Comparison of ENCODE assay signal across 1 cellular context in the genomic region with DNA sequence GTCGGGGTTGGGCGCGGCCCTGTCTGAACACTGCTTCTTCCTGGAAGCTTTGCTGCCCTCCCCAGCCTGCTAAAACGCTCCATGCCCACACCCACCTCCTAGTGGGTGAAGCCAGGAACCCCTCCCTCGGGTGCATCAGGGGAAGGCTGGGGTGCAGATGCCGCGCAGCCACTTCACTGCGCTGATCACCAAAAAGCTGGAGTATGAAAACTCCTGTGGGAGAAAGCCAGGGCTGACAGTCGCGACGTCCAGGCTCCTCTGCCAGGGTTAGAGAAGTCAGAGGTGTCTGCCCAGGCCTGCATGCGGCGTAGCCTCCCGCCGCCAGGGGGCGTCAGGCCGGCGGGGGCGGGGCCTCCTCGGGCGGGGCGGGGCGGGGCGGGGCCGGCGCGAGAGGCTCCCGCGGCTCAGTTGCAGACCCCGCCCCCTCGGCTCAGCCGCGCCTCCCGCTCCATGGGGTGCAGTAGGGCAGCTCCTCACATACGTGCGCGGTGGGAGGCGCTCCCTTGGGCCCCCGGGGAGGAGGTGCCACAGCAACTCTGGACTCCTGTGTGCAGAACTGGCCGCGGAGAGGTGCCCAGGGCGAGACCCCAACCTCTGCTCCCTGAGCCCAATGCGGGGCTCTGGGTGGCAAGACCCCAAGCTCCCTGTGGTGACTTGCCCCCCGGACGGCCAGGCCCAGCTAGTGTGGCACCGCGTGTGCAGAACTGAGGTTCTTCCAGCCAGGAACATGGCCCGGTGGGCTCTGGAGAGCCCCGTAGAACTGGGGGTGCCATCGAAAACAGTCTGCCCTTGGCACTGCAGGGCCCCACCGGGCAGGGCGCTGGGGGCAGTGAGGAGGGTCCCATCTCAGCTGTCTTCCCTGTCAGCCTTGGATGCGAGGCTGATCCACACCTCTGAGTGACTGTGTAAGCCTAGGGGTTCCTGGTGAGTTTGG.
TF ChIP-seq lines count a peak whose summit lies in the region.

No MANE protein-coding gene starts in this region.

TF ChIP-seq in K562, 482 proteins besides CTCF, POLR2A, EP300 and RAD21 (continued from another document and continues in another):
- TF ChIP-seq, protein P1, sequence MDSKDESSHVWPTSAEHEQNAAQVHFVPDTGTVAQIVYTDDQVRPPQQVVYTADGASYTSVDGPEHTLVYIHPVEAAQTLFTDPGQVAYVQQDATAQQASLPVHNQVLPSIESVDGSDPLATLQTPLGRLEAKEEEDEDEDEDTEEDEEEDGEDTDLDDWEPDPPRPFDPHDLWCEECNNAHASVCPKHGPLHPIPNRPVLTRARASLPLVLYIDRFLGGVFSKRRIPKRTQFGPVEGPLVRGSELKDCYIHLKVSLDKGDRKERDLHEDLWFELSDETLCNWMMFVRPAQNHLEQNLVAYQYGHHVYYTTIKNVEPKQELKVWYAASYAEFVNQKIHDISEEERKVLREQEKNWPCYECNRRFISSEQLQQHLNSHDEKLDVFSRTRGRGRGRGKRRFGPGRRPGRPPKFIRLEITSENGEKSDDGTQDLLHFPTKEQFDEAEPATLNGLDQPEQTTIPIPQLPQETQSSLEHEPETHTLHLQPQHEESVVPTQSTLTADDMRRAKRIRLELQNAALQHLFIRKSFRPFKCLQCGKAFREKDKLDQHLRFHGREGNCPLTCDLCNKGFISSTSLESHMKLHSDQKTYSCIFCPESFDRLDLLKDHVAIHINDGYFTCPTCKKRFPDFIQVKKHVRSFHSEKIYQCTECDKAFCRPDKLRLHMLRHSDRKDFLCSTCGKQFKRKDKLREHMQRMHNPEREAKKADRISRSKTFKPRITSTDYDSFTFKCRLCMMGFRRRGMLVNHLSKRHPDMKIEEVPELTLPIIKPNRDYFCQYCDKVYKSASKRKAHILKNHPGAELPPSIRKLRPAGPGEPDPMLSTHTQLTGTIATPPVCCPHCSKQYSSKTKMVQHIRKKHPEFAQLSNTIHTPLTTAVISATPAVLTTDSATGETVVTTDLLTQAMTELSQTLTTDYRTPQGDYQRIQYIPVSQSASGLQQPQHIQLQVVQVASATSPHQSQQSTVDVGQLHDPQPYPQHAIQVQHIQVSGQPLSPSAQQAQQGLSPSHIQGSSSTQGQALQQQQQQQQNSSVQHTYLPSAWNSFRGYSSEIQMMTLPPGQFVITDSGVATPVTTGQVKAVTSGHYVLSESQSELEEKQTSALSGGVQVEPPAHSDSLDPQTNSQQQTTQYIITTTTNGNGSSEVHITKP (IDR thresholded peaks at IDR 0.05; ENCODE audit: partially characterized antibody): no peak
- TF ChIP-seq E2F4 (CRISPR knock-in tag; IDR thresholded peaks at IDR 0.05; ENCODE audit: low read depth) (no peak), SP1 (CRISPR knock-in tag; IDR thresholded peaks at IDR 0.05) (0 out of 2 replicates have a peak, but pooled peaks have one; percentile 67), VEZF1 (CRISPR knock-in tag; IDR thresholded peaks at IDR 0.05) (peak; percentile 52; the same call in 1 of the 2 replicates), PREB (CRISPR knock-in tag; IDR thresholded peaks at IDR 0.05) (no peak), E2F3 (CRISPR knock-in tag; IDR thresholded peaks at IDR 0.05) (no peak), MYNN (IDR thresholded peaks at IDR 0.05) (peak; percentile 59), MYNN (CRISPR knock-in tag; IDR thresholded peaks at IDR 0.05) (no peak), FOXP1 (CRISPR knock-in tag; IDR thresholded peaks at IDR 0.05) (no peak), TCF7 (IDR thresholded peaks at IDR 0.05; ENCODE audit: borderline replicate concordance) (no peak), CHD1 (IDR thresholded peaks at IDR 0.05; ENCODE audit: low read length) (peak; percentile 89), ILF3 (IDR thresholded peaks at IDR 0.05; ENCODE audit: borderline replicate concordance) (no peak), CHCHD3 (CRISPR knock-in tag; IDR thresholded peaks at IDR 0.05) (no peak), CTCFL (IDR thresholded peaks at IDR 0.05; ENCODE audit: borderline replicate concordance, insufficient read depth, low read depth, low read length, poor library complexity, severe bottlenecking) (peak; percentile 93), HMGN3 (IDR thresholded peaks at IDR 0.05; ENCODE audit: borderline replicate concordance, extremely low read depth, insufficient read length, low read depth, low read length) (no peak), CREB1 (IDR thresholded peaks at IDR 0.05) (0 out of 2 replicates have a peak, but pooled peaks have one; percentile 27), CREB1 (CRISPR knock-in tag; IDR thresholded peaks at IDR 0.05) (peak; percentile 20; the same call in 1 of the 2 replicates), TFAM (CRISPR knock-in tag; conservative IDR thresholded peaks at IDR 0.05) (no peak), FOXJ3 (CRISPR knock-in tag; IDR thresholded peaks at IDR 0.05) (no peak), SOX6 (IDR thresholded peaks at IDR 0.05) (no peak), SAP30 (IDR thresholded peaks at IDR 0.05; ENCODE audit: borderline replicate concordance, insufficient read depth, low read depth, low read length, poor library complexity, severe bottlenecking) (peak; percentile 17), ILK (tag; IDR thresholded peaks at IDR 0.05; ENCODE audit: borderline replicate concordance, low read depth) (no peak), ELF2 (CRISPR knock-in tag; IDR thresholded peaks at IDR 0.05) (no peak), EWSR1 (IDR thresholded peaks at IDR 0.05; ENCODE audit: borderline replicate concordance, low read depth, partially characterized antibody) (no peak), NR3C1 (CRISPR knock-in tag; IDR thresholded peaks at IDR 0.05) (no peak), CHD4 (IDR thresholded peaks at IDR 0.05; ENCODE audit: insufficient read depth, insufficient replicate concordance, low read depth, low read length, poor library complexity, severe bottlenecking) (no peak), SLC30A9 (CRISPR knock-in tag; IDR thresholded peaks at IDR 0.05) (no peak), ZFP36 (IDR thresholded peaks at IDR 0.05; ENCODE audit: low read depth, low read length, partially characterized antibody) (no peak), POU5F1 (IDR thresholded peaks at IDR 0.05; ENCODE audit: borderline replicate concordance, low read depth, low read length, partially characterized antibody) (no peak), MEIS2 (IDR thresholded peaks at IDR 0.05; ENCODE audit: partially characterized antibody) (no peak), SRSF1 (IDR thresholded peaks at IDR 0.05; ENCODE audit: low read depth, low read length) (no peak), BCOR (IDR thresholded peaks at IDR 0.05) (no peak), TCF3 (CRISPR knock-in tag; IDR thresholded peaks at IDR 0.05) (no peak), POLR2G (IDR thresholded peaks at IDR 0.05; ENCODE audit: low read depth, low read length) (peak; percentile 70), NCOA2 (IDR thresholded peaks at IDR 0.05; ENCODE audit: partially characterized antibody in 2 of 2) (no peak), HDGF (IDR thresholded peaks at IDR 0.05) (no peak), KLF1 (tag; IDR thresholded peaks at IDR 0.05) (no peak)
- TF ChIP-seq, protein P2, sequence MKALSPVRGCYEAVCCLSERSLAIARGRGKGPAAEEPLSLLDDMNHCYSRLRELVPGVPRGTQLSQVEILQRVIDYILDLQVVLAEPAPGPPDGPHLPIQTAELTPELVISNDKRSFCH (CRISPR knock-in tag; IDR thresholded peaks at IDR 0.05): no peak
- TF ChIP-seq, protein P2 (tag; IDR thresholded peaks at IDR 0.05): no peak
- TF ChIP-seq, protein P3, sequence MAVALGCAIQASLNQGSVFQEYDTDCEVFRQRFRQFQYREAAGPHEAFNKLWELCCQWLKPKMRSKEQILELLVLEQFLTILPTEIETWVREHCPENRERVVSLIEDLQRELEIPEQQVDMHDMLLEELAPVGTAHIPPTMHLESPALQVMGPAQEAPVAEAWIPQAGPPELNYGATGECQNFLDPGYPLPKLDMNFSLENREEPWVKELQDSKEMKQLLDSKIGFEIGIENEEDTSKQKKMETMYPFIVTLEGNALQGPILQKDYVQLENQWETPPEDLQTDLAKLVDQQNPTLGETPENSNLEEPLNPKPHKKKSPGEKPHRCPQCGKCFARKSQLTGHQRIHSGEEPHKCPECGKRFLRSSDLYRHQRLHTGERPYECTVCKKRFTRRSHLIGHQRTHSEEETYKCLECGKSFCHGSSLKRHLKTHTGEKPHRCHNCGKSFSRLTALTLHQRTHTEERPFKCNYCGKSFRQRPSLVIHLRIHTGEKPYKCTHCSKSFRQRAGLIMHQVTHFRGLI (CRISPR knock-in tag; IDR thresholded peaks at IDR 0.05): no peak
- TF ChIP-seq, protein P4, sequence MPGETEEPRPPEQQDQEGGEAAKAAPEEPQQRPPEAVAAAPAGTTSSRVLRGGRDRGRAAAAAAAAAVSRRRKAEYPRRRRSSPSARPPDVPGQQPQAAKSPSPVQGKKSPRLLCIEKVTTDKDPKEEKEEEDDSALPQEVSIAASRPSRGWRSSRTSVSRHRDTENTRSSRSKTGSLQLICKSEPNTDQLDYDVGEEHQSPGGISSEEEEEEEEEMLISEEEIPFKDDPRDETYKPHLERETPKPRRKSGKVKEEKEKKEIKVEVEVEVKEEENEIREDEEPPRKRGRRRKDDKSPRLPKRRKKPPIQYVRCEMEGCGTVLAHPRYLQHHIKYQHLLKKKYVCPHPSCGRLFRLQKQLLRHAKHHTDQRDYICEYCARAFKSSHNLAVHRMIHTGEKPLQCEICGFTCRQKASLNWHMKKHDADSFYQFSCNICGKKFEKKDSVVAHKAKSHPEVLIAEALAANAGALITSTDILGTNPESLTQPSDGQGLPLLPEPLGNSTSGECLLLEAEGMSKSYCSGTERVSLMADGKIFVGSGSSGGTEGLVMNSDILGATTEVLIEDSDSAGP (CRISPR knock-in tag; IDR thresholded peaks at IDR 0.05): no peak
- TF ChIP-seq, protein P5, sequence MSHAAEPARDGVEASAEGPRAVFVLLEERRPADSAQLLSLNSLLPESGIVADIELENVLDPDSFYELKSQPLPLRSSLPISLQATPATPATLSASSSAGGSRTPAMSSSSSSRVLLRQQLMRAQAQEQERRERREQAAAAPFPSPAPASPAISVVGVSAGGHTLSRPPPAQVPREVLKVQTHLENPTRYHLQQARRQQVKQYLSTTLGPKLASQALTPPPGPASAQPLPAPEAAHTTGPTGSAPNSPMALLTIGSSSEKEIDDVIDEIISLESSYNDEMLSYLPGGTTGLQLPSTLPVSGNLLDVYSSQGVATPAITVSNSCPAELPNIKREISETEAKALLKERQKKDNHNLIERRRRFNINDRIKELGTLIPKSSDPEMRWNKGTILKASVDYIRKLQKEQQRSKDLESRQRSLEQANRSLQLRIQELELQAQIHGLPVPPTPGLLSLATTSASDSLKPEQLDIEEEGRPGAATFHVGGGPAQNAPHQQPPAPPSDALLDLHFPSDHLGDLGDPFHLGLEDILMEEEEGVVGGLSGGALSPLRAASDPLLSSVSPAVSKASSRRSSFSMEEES (CRISPR knock-in tag; IDR thresholded peaks at IDR 0.05): no peak
- TF ChIP-seq, protein P6, sequence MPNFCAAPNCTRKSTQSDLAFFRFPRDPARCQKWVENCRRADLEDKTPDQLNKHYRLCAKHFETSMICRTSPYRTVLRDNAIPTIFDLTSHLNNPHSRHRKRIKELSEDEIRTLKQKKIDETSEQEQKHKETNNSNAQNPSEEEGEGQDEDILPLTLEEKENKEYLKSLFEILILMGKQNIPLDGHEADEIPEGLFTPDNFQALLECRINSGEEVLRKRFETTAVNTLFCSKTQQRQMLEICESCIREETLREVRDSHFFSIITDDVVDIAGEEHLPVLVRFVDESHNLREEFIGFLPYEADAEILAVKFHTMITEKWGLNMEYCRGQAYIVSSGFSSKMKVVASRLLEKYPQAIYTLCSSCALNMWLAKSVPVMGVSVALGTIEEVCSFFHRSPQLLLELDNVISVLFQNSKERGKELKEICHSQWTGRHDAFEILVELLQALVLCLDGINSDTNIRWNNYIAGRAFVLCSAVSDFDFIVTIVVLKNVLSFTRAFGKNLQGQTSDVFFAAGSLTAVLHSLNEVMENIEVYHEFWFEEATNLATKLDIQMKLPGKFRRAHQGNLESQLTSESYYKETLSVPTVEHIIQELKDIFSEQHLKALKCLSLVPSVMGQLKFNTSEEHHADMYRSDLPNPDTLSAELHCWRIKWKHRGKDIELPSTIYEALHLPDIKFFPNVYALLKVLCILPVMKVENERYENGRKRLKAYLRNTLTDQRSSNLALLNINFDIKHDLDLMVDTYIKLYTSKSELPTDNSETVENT (CRISPR knock-in tag; IDR thresholded peaks at IDR 0.05): no peak
